In genomic region chr5:90066920-90067319, GRCh38 we compare ENCODE assay signal across 1 cellular context.
TF ChIP-seq lines count a peak whose summit lies in the region.

No MANE protein-coding gene starts in this region.

TF ChIP-seq in SK-N-SH, 30 proteins besides CTCF, POLR2A, EP300 and RAD21 (continued from another document):
- TF ChIP-seq REST (IDR thresholded peaks at IDR 0.05; ENCODE audit: low read depth, low read length) (no peak), YY1 (IDR thresholded peaks at IDR 0.05; ENCODE audit: low read depth) (no peak), CHD2 (IDR thresholded peaks at IDR 0.05; ENCODE audit: low read length, partially characterized antibody) (no peak), MXI1 (IDR thresholded peaks at IDR 0.05; ENCODE audit: low read depth, low read length) (no peak), TCF12 (IDR thresholded peaks at IDR 0.05) (no peak), GATA2 (CRISPR knock-in tag; IDR thresholded peaks at IDR 0.05) (no peak), FOXJ3 (CRISPR knock-in tag; IDR thresholded peaks at IDR 0.05) (no peak)
